25 cellular contexts compared by ENCODE assay signal in the genomic region with DNA sequence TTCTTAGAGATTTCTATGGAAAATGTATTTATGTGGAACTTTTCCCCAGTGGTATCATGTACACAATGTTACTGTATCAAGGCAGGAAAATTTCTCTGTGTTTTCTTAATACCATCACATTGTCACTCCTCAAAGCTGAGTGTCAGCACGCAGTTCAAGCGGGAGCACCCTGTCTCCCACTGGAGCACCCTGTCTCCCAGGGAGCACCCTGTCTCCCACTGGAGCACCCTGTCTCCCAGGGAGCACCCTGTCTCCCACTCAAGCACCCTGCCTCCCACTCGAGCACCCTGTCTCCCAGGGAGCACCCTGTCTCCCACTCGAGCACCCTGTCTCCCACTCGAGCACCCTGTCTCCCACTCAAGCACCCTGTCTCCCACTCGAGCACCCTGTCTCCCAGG.
"Had no signal": no experiment of that assay in that cellular context is flagged by ENCODE, and none has a peak within 500 bp of the region (broad histone marks: within the 10 kb centered on the region; RNA-seq: fewer than 3 reads in every experiment).

No MANE protein-coding gene starts in this region.

- DNase-seq: activated CD4-positive, alpha-beta T cell treated with anti-CD3 and anti-CD28 coated beads, Interleukin-2, amount 50 U/mL, for 1 hour; activated CD8-positive, alpha-beta memory T cell treated with anti-CD3 and anti-CD28 coated beads, Interleukin-2, amount 10 ng/mL, durations not matched to agents 7 days and 5 days; activated CD8-positive, alpha-beta T cell treated with anti-CD3 and anti-CD28 coated beads for 36 hours; activated effector memory CD4-positive, alpha-beta T cell treated with Interleukin-2 at 50 U/mL for 16 hours; activated naive CD4-positive, alpha-beta T cell treated with Interleukin-2 at 50 U/mL for 16 hours; activated T-cell treated with anti-CD3 and anti-CD28 coated beads for 4 hours; activated T-cell treated with anti-CD3 and anti-CD28 coated beads, Interleukin-2, amount 50 U/mL, for 72 hours; anterior cingulate cortex; foreskin fibroblast; hippocampal formation; immature natural killer cell; left lung; ovary; stimulated activated CD4-positive, alpha-beta T cell treated with anti-CD3 and anti-CD28 coated beads, Interleukin-2, amount 100 ng/mL, for 48 hours; stimulated activated naive CD4-positive, alpha-beta T cell treated with Interleukin-2 at 50 U/mL for 16 hours; T-helper 2 cell had no signal

- H3K9me3 Mint-ChIP-seq: activated T-cell treated with anti-CD3 and anti-CD28 coated beads, Interleukin-2, amount 50 U/mL, for 72 hours; immature natural killer cell; nephron had no signal

- H3K27ac Mint-ChIP-seq: activated CD8-positive, alpha-beta memory T cell treated with anti-CD3 and anti-CD28 coated beads, Interleukin-2, amount 10 ng/mL, durations not matched to agents 7 days and 5 days; activated CD8-positive, alpha-beta T cell treated with anti-CD3 and anti-CD28 coated beads for 36 hours; activated naive CD8-positive, alpha-beta T cell; activated T-cell treated with anti-CD3 and anti-CD28 coated beads, Interleukin-2, amount 50 U/mL, for 72 hours; immature natural killer cell had no signal

- H3K4me1 ChIP-seq: left lung, prostate gland, right atrium auricular region, tibial nerve had no signal

- ATAC-seq: activated CD8-positive, alpha-beta memory T cell treated with anti-CD3 and anti-CD28 coated beads, Interleukin-2, amount 10 ng/mL, durations not matched to agents 7 days and 5 days; activated CD8-positive, alpha-beta T cell treated with anti-CD3 and anti-CD28 coated beads for 36 hours; activated T-cell treated with anti-CD3 and anti-CD28 coated beads, Interleukin-2, amount 50 U/mL, for 72 hours; SK-N-SH treated with all-trans-retinoic acid at 6 μM for 48 hours had no signal

- H3K4me1 Mint-ChIP-seq: activated CD8-positive, alpha-beta memory T cell treated with anti-CD3 and anti-CD28 coated beads, Interleukin-2, amount 10 ng/mL, durations not matched to agents 7 days and 5 days; immature natural killer cell had no signal

- H3K27me3 ChIP-seq: left lung, ovary, right atrium auricular region, tibial nerve had no signal

- H3K36me3 Mint-ChIP-seq: activated CD8-positive, alpha-beta memory T cell treated with anti-CD3 and anti-CD28 coated beads, Interleukin-2, amount 10 ng/mL, durations not matched to agents 7 days and 5 days; immature natural killer cell had no signal

- H3K9me3 ChIP-seq: left lung, mucosa of descending colon, neutrophil, ovary, prostate gland, right atrium auricular region, tibial nerve had no signal

- H3K4me3 Mint-ChIP-seq: activated CD8-positive, alpha-beta memory T cell treated with anti-CD3 and anti-CD28 coated beads, Interleukin-2, amount 10 ng/mL, durations not matched to agents 7 days and 5 days; activated CD8-positive, alpha-beta T cell treated with anti-CD3 and anti-CD28 coated beads for 36 hours; activated naive CD8-positive, alpha-beta T cell; activated T-cell treated with anti-CD3 and anti-CD28 coated beads, Interleukin-2, amount 50 U/mL, for 72 hours; immature natural killer cell; nephron had no signal

- H3K27ac ChIP-seq: left lung, neutrophil, ovary, prostate gland, right atrium auricular region, tibial nerve had no signal

- H3K27me3 Mint-ChIP-seq: activated CD8-positive, alpha-beta memory T cell treated with anti-CD3 and anti-CD28 coated beads, Interleukin-2, amount 10 ng/mL, durations not matched to agents 7 days and 5 days; activated CD8-positive, alpha-beta T cell treated with anti-CD3 and anti-CD28 coated beads for 36 hours; activated naive CD8-positive, alpha-beta T cell had no signal

- H3K36me3 ChIP-seq: left lung, neutrophil, ovary, prostate gland, right atrium auricular region had no signal

- H3K4me3 ChIP-seq: left lung, lung, mucosa of descending colon, ovary, prostate gland, right atrium auricular region, tibial nerve had no signal
